ENCODE assay signal across 1 cellular context in the genomic region with DNA sequence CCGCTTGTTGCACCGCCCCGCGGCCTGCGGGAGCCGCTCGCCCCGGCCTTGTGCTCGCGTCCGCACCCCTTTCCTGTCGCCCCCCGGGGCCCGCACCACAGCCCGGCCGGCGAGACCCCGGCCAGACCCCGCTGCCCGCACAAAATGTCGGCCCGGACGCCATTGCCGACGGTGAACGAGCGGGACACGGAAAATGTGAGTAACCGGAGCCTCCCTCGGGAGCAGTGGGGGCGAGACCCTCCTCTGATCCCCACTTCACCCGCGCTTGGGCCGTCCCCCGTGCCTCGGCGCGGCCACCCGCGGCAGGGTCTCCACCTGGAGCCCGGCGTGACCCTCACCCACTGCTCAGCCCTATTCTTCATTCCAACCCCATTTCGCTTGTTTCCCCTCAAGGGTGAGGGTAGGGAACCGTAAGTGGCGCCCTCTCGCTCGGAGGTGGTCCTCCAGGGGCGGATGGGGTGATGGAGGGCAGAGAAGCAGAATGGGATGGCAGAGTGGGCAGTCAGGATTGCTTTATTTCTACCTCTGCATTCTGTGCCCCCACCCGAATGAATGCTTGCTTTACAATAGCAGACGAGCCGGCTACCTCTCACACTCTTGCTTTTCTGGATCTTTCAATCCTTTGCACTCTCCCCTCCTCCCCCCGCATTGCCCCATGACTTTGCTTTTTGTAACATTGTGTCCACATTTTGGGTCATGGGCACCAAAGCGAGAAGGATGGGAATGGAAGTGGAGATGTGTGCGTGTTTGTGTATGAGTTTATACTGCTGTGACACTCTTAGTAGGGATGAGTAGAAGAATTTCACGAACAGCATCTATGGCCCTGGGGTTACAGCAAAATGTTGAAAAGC.
TF ChIP-seq lines count a peak whose summit lies in the region.

No MANE protein-coding gene starts in this region.

TF ChIP-seq in K562, 482 proteins besides CTCF, POLR2A, EP300 and RAD21:
- TF ChIP-seq, protein P1, sequence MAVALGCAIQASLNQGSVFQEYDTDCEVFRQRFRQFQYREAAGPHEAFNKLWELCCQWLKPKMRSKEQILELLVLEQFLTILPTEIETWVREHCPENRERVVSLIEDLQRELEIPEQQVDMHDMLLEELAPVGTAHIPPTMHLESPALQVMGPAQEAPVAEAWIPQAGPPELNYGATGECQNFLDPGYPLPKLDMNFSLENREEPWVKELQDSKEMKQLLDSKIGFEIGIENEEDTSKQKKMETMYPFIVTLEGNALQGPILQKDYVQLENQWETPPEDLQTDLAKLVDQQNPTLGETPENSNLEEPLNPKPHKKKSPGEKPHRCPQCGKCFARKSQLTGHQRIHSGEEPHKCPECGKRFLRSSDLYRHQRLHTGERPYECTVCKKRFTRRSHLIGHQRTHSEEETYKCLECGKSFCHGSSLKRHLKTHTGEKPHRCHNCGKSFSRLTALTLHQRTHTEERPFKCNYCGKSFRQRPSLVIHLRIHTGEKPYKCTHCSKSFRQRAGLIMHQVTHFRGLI (CRISPR knock-in tag; IDR thresholded peaks at IDR 0.05): no peak
- TF ChIP-seq THRAP3 (IDR thresholded peaks at IDR 0.05; ENCODE audit: borderline replicate concordance) (no peak), YY1 (IDR thresholded peaks at IDR 0.05; ENCODE audit: borderline replicate concordance in 1 of 3, control insufficient read depth in 1 of 3, extremely low read depth in 1 of 3, insufficient read depth in 3 of 3, insufficient read length in 1 of 3, insufficient replicate concordance in 2 of 3, low read depth in 1 of 3, low read length in 2 of 3) (peak in 1 of 3 experiments; percentile 48), TSHZ1 (CRISPR knock-in tag; IDR thresholded peaks at IDR 0.05) (no peak), MLLT1 (IDR thresholded peaks at IDR 0.05) (no peak), PCBP1 (IDR thresholded peaks at IDR 0.05; ENCODE audit: low read depth, low read length, poor library complexity, severe bottlenecking) (peak; percentile 16), ZNF212 (CRISPR knock-in tag; IDR thresholded peaks at IDR 0.05) (no peak), NR1H2 (CRISPR knock-in tag; IDR thresholded peaks at IDR 0.05) (no peak), FIP1L1 (IDR thresholded peaks at IDR 0.05; ENCODE audit: low read depth, low read length, poor library complexity, severe bottlenecking) (peak; percentile 43)
- TF ChIP-seq, protein P2, sequence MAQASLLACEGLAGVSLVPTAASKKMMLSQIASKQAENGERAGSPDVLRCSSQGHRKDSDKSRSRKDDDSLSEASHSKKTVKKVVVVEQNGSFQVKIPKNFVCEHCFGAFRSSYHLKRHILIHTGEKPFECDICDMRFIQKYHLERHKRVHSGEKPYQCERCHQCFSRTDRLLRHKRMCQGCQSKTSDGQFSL (CRISPR knock-in tag; IDR thresholded peaks at IDR 0.05): no peak
- TF ChIP-seq, protein P2 (tag; IDR thresholded peaks at IDR 0.05): no peak
